Comparison of ENCODE assay signal across 12 cellular contexts in the genomic region with DNA sequence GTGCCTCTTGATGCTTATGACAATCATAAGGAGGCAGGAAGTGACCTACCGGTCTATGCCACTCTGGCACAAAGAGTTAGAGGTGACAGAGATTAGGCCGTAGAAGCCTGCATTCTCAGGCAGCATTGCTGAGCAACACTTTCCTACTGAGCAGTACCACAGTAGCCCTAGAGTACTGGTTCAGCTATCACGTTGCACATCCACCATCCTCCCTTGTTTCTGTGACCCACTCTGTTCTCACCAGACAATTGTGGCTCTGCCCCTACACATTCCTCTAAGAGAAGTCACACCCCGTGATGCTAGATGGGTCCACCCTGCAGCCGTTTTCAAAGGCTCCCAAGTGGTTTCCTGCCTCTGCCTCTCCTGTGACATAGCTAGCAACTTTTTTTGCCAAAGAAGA. TPM values are rescaled to one million over a fixed set of nuclear protein-coding genes. Genes with fewer than 3 reads are reported as not detected.
DNase-seq lines count a peak whose midpoint lies in the region; ATAC-seq and TF ChIP-seq lines count a peak whose summit lies in the region.
"Had no signal": no experiment of that assay in that cellular context is flagged by ENCODE, and none has a peak within 500 bp of the region (broad histone marks: within the 10 kb centered on the region; RNA-seq: fewer than 3 reads in every experiment).

No MANE protein-coding gene starts in this region.

- no peaks in the 10 kb centered on the region for H3K27me3 Mint-ChIP-seq in activated naive CD4-positive, alpha-beta T cell treated with anti-CD3 and anti-CD28 coated beads, Interleukin-2, amount 50 U/mL, for 24 hours
- H3K27me3 Mint-ChIP-seq in immature natural killer cell (ENCODE audit: low read depth in 3 of 3), result peaks cover 0 to 6% (median 5%) of the 10 kb centered on the region in 3 donors

- peaks cover 18% of the 10 kb centered on the region for H3K4me1 Mint-ChIP-seq in activated naive CD4-positive, alpha-beta T cell treated with anti-CD3 and anti-CD28 coated beads, Interleukin-2, amount 50 U/mL, for 24 hours
- peaks cover 19 to 20% of the 10 kb centered on the region in 2 donors for H3K4me1 Mint-ChIP-seq in immature natural killer cell
- H3K4me1 Mint-ChIP-seq: H9 had no signal

- peaks cover 7% of the 10 kb centered on the region for H3K36me3 Mint-ChIP-seq in activated naive CD4-positive, alpha-beta T cell treated with anti-CD3 and anti-CD28 coated beads, Interleukin-2, amount 50 U/mL, for 24 hours
- peaks cover 9 to 13% (median 10%) of the 10 kb centered on the region in 3 donors for H3K36me3 Mint-ChIP-seq in immature natural killer cell

- intact Hi-C loops in Right ventricle myocardium inferior (cut with DNase I), result no loop called here

- DNase-seq in AG10803 (ENCODE audit: low read depth) (peak; percentile 74), M059J (ENCODE audit: low read depth) (peak; percentile 66), immature natural killer cell (peak; percentile 15 to 35 (median 27)), Right ventricle myocardium inferior (ENCODE audit: missing footprints) (no peak), NCI-H2029 (lab: John Stamatoyannopoulos, UW) (no peak), GM20000 (ENCODE audit: low spot score) (no peak), NCI-H1436 treated with DMSO at 0.1 percent for 48 hours (lab: John Stamatoyannopoulos, UW) (no peak)
- DNase-seq: H9, left lung, NCI-H2081, SHP77 treated with DMSO at 0.1 percent for 48 hours had no signal

- peak overlapping the region; percentile 39 for H3K4me3 Mint-ChIP-seq in activated naive CD4-positive, alpha-beta T cell treated with anti-CD3 and anti-CD28 coated beads, Interleukin-2, amount 50 U/mL, for 24 hours
- H3K4me3 Mint-ChIP-seq in immature natural killer cell, result peak overlapping the region in 4 of 5 donors; percentile 1 to 56 (median 26)
- H3K4me3 Mint-ChIP-seq: H9 had no signal

- H3K9me3 Mint-ChIP-seq in activated naive CD4-positive, alpha-beta T cell treated with anti-CD3 and anti-CD28 coated beads, Interleukin-2, amount 50 U/mL, for 24 hours, result no peaks in the 10 kb centered on the region
- H3K9me3 Mint-ChIP-seq in immature natural killer cell, result peaks cover 6 to 14% (median 9%) of the 10 kb centered on the region in 6 donors

- ATAC-seq in Right ventricle myocardium inferior, result no peak
- ATAC-seq: left lung had no signal

- H3K4me3 ChIP-seq in AG10803 (ENCODE audit: low read length), result no peak overlapping the region
- H3K4me3 ChIP-seq: left lung had no signal

- no peak for TF ChIP-seq CTCF in AG10803 (conservative IDR thresholded peaks at IDR 0.05; ENCODE audit: low read length)
- no peak for TF ChIP-seq CTCF in GM20000 (IDR thresholded peaks at IDR 0.05; ENCODE audit: extremely low read depth, missing control alignments)

- peak overlapping the region; percentile 61 for H3K27ac Mint-ChIP-seq in activated naive CD4-positive, alpha-beta T cell treated with anti-CD3 and anti-CD28 coated beads, Interleukin-2, amount 50 U/mL, for 24 hours
- H3K27ac Mint-ChIP-seq in immature natural killer cell, result peak overlapping the region; percentile 78 to 90 (median 80)
- H3K27ac Mint-ChIP-seq: H9 had no signal

RNA-seq across cellular contexts. Expression of a gene that starts 22.6 kb away (rescaled TPM):
- 72.6 and 84.4 TPM in 2 replicates for total RNA-seq in M059J (2014; rRNA removed; shearing (Covaris generic))
- 100 to 1,000 TPM in 2 of 3 donors, 10 to 100 TPM in 1; 99.2 to 125 (median 105) TPM for polyA plus RNA-seq in immature natural killer cell
- 309 TPM for total RNA-seq in Right ventricle myocardium inferior

RNA-seq across cellular contexts. Expression of a gene that starts 34.6 kb away (rescaled TPM):
- 0.02 TPM in 1 of 2 replicates, not detected in the other for total RNA-seq in M059J (2014; rRNA removed; shearing (Covaris generic))
- polyA plus RNA-seq in immature natural killer cell, result under 1 TPM in 1 of 3 donors, not detected in 2; 0.07 TPM
- total RNA-seq in Right ventricle myocardium inferior, result 0.05 TPM

Comparison
In these comparisons a context has a peak if more than half of its experiments do, and no peak if none do; other contexts are left out.
1. DNase-seq: peak in AG10803 (single experiment), M059J (single experiment) and immature natural killer cell (3 of 3); none in Right ventricle myocardium inferior (single experiment), NCI-H2029 (single experiment), GM20000 (single experiment) and NCI-H1436 treated with DMSO at 0.1 percent for 48 hours (single experiment).